ENCODE assay signal across 1 cellular context in the genomic region with DNA sequence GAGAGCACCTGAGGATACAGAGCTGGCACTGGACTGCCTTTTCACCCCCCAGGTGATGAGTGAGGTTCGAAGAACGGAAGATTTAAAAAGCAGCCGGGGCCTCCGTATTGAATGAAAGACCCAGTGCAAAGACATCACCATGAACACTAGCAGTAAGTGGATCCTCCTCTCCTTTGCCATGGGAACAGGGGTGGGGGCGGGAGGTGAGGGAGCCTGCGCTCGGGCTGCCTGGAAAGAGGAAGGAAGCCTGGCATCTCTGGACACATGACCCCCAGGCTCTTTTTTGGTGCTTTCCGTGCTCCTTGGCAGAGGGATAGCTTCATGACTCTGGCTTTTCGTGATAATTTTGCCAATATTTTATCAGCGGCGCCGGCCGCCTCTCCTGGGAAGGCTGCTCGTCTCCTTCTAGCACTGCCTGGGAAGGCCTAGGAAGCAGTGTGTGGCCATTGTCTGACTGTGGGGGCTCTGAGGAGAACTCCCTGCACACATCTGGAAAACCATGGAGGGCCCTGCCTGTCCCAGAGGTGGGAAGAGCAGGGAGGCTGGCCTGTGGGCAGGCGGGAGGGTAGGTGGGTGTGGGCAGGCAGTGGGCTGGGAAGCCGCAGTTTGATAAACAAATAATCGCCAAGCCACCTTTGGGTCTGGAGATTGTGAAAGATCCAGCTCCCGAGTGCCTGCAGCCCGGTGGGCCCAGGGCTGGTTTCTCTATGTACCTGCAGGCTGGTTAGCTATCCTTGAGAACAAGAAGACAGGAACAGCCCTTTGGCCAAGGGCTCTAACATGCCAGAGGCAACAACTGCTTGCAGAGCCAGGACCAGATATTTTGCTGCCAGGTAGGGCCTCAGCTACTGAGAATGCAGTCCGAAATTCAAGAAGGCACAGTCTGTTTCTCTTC.
TF ChIP-seq lines count a peak whose summit lies in the region.

No MANE protein-coding gene starts in this region.

TF ChIP-seq in endothelial cell of umbilical vein, 7 proteins besides CTCF, POLR2A, EP300 and RAD21 (continued from another document):
- TF ChIP-seq, protein P1, sequence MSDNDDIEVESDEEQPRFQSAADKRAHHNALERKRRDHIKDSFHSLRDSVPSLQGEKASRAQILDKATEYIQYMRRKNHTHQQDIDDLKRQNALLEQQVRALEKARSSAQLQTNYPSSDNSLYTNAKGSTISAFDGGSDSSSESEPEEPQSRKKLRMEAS (IDR thresholded peaks at IDR 0.05; ENCODE audit: insufficient read depth, insufficient read length) = no peak
TF ChIP-seq in endothelial cell of umbilical vein: peak in this region for 0.
